Comparison of ENCODE assay signal across 1 cellular context in the genomic region with DNA sequence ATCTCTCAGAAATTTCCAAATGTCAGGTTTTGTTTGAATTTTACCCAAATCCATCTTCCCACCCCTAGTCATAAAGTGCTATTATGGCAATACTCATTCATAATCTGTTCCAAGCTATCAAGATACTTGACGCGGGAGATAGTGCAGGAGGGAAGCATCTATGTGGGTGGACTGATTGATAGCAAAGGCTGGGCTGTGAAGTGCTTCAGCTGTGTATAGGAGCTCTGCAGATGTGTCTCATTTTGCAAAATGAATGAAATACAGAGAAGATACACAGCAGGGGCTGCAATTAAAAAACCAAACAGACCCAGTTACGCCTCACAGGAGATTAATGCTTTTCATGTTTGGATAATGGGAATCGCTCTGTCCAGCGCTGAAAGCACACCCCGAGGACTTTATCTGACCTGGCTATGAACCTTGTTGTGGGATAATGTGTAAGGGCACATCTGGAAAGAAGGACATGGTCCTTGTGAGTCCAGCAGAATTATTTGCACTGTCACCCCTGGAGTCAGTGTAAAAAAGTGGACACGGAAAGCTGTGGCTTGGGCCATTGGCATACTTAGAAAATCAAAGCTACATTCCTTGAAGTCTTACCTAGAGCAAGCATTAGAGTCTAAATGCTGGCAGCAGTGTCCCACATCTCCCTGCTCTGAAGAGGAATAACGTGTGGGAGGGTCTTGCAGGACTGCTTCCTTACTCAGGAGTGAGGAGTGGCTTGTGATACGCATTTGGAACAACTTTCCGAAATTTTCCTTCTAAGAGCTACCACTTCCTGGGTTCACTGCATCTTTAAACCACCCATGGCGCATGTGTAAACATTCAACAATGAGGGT.
TF ChIP-seq lines count a peak whose summit lies in the region.

No MANE protein-coding gene starts in this region.

TF ChIP-seq in H1, 55 proteins besides CTCF, POLR2A, EP300 and RAD21 (continued from another document):
- no peak for TF ChIP-seq ATF2 (IDR thresholded peaks at IDR 0.05; ENCODE audit: low read length)
- no peak for TF ChIP-seq FOSL1 (IDR thresholded peaks at IDR 0.05; ENCODE audit: insufficient read depth, low read depth, low read length)
- no peak for TF ChIP-seq SIRT6 (IDR thresholded peaks at IDR 0.05; ENCODE audit: low read length)
- TF ChIP-seq JUN (IDR thresholded peaks at IDR 0.05; ENCODE audit: low read depth, low read length): no peak
- TF ChIP-seq, protein P1, sequence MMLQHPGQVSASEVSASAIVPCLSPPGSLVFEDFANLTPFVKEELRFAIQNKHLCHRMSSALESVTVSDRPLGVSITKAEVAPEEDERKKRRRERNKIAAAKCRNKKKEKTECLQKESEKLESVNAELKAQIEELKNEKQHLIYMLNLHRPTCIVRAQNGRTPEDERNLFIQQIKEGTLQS (IDR thresholded peaks at IDR 0.05; ENCODE audit: insufficient read depth, low read depth, low read length): no peak
- TF ChIP-seq, protein P2, sequence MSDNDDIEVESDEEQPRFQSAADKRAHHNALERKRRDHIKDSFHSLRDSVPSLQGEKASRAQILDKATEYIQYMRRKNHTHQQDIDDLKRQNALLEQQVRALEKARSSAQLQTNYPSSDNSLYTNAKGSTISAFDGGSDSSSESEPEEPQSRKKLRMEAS (IDR thresholded peaks at IDR 0.05): no peak
TF ChIP-seq in H1: peak in this region for 0.
